Comparison of ENCODE assay signal across 8 cellular contexts in genomic region chr12:109477185-109477962, GRCh38. TPM values are rescaled to one million over a fixed set of nuclear protein-coding genes. Genes with fewer than 3 reads are reported as not detected.
DNase-seq lines count a peak whose midpoint lies in the region; TF ChIP-seq lines count a peak whose summit lies in the region.

A gene with protein sequence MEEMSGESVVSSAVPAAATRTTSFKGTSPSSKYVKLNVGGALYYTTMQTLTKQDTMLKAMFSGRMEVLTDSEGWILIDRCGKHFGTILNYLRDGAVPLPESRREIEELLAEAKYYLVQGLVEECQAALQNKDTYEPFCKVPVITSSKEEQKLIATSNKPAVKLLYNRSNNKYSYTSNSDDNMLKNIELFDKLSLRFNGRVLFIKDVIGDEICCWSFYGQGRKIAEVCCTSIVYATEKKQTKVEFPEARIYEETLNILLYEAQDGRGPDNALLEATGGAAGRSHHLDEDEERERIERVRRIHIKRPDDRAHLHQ (minus strand): TSS chr12:109477300. CDS start chr12:109477262, 38 bp downstream.
A gene with protein sequence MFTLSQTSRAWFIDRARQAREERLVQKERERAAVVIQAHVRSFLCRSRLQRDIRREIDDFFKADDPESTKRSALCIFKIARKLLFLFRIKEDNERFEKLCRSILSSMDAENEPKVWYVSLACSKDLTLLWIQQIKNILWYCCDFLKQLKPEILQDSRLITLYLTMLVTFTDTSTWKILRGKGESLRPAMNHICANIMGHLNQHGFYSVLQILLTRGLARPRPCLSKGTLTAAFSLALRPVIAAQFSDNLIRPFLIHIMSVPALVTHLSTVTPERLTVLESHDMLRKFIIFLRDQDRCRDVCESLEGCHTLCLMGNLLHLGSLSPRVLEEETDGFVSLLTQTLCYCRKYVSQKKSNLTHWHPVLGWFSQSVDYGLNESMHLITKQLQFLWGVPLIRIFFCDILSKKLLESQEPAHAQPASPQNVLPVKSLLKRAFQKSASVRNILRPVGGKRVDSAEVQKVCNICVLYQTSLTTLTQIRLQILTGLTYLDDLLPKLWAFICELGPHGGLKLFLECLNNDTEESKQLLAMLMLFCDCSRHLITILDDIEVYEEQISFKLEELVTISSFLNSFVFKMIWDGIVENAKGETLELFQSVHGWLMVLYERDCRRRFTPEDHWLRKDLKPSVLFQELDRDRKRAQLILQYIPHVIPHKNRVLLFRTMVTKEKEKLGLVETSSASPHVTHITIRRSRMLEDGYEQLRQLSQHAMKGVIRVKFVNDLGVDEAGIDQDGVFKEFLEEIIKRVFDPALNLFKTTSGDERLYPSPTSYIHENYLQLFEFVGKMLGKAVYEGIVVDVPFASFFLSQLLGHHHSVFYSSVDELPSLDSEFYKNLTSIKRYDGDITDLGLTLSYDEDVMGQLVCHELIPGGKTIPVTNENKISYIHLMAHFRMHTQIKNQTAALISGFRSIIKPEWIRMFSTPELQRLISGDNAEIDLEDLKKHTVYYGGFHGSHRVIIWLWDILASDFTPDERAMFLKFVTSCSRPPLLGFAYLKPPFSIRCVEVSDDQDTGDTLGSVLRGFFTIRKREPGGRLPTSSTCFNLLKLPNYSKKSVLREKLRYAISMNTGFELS (plus strand): TSS chr12:109477634. CDS start chr12:109483552, 5,918 bp downstream.

- H3K9me3 Mint-ChIP-seq in neural progenitor cell: no peaks in the 10 kb centered on the region

- TF ChIP-seq CTCF in HFF-Myc (IDR thresholded peaks at IDR 0.05; ENCODE audit: low read depth, low read length, missing control alignments): no peak
- no peak for TF ChIP-seq CTCF in foreskin fibroblast (IDR thresholded peaks at IDR 0.05; ENCODE audit: low read depth, low read length)
- no peak for TF ChIP-seq CTCF in neural progenitor cell (IDR thresholded peaks at IDR 0.05)

- H3K36me3 Mint-ChIP-seq in neural progenitor cell: no peaks in the 10 kb centered on the region

- H3K27me3 Mint-ChIP-seq in neural progenitor cell (ENCODE audit: insufficient read depth, low read depth): peaks cover 5% of the 10 kb centered on the region

- H3K9ac ChIP-seq in neural progenitor cell: peak within 1 kb of the TSS; percentile 97
- peak within 1 kb of the TSS; percentile 80 to 99 for H3K9ac ChIP-seq in stomach smooth muscle (ENCODE audit: low read length in 2 of 2)

- H3K27ac ChIP-seq in SJCRH30 (peak within 1 kb of the TSS; percentile 97), neural progenitor cell (peak within 1 kb of the TSS; percentile 96), stomach smooth muscle (ENCODE audit: low read length) (peak within 1 kb of the TSS; percentile 97)

- DNase-seq in GM03348 (ENCODE audit: low spot score): peak; percentile 96
- peak; percentile 56 for DNase-seq in HFF-Myc (ENCODE audit: extremely low read depth, low read depth)
- DNase-seq in MV-4-11 (lab: John Stamatoyannopoulos, UW): peak; percentile 75
- peak; percentile 90 for DNase-seq in SJCRH30
- peak; percentile 82 for DNase-seq in activated gamma-delta T cell treated with Interleukin-2 at 50 U/mL for 16 hours
- peak; percentile 86 to 96 for DNase-seq in foreskin fibroblast
- DNase-seq in neural progenitor cell (ENCODE audit: low spot score): peak; percentile 96

- H3K9me3 ChIP-seq in SJCRH30 (replicated peaks) (no peaks in the 10 kb centered on the region), neural progenitor cell (ENCODE audit: low read depth) (no peaks in the 10 kb centered on the region), stomach smooth muscle (ENCODE audit: control insufficient read depth in 2 of 2, low read length in 2 of 2) (no peaks in the 10 kb centered on the region)

- H3K27me3 ChIP-seq in SJCRH30 (no peaks in the 10 kb centered on the region), neural progenitor cell (no peaks in the 10 kb centered on the region), stomach smooth muscle (ENCODE audit: control insufficient read depth in 1 of 2, insufficient read depth in 2 of 2, low read length in 2 of 2) (no peaks in the 10 kb centered on the region)

- peaks cover 40% of the 10 kb centered on the region for H4K20me1 ChIP-seq in neural progenitor cell (ENCODE audit: low read depth)

- H3K36me3 ChIP-seq in SJCRH30 (no peaks in the 10 kb centered on the region), neural progenitor cell (no peaks in the 10 kb centered on the region), stomach smooth muscle (ENCODE audit: control insufficient read depth in 2 of 2, insufficient read depth in 2 of 2, low read length in 2 of 2) (peaks cover 0 to 7% of the 10 kb centered on the region in 2 donors)

- peak within 1 kb of the TSS; percentile 90 for H3K4me3 ChIP-seq in HFF-Myc (replicated peaks; ENCODE audit: low read depth, low read length)
- H3K4me3 ChIP-seq in SJCRH30: peak within 1 kb of the TSS; percentile 72
- peak within 1 kb of the TSS; percentile 97 to 98 for H3K4me3 ChIP-seq in foreskin fibroblast (ENCODE audit: low read depth in 1 of 2, low read length in 2 of 2)
- H3K4me3 ChIP-seq in neural progenitor cell: peak within 1 kb of the TSS; percentile 95
- peak within 1 kb of the TSS; percentile 100 for H3K4me3 ChIP-seq in stomach smooth muscle (ENCODE audit: low read length in 2 of 2)

- peaks cover 31% of the 10 kb centered on the region for H3K4me1 Mint-ChIP-seq in neural progenitor cell

- H3K79me2 ChIP-seq in neural progenitor cell (ENCODE audit: low read depth): peaks cover 74% of the 10 kb centered on the region

- peak within 1 kb of the TSS; percentile 100 for H2AFZ ChIP-seq in neural progenitor cell (replicated peaks)

- H3K4me3 Mint-ChIP-seq in neural progenitor cell: peak within 1 kb of the TSS; percentile 95

- peak within 1 kb of the TSS; percentile 99 for H3K4me2 ChIP-seq in neural progenitor cell

- H3K27ac Mint-ChIP-seq in neural progenitor cell: peak within 1 kb of the TSS; percentile 100

- no peaks in the 10 kb centered on the region for H3F3A ChIP-seq in neural progenitor cell (ENCODE audit: low read depth)

- H3K4me1 ChIP-seq in SJCRH30 (no peaks in the 10 kb centered on the region), neural progenitor cell (peaks cover 14% of the 10 kb centered on the region), stomach smooth muscle (ENCODE audit: control insufficient read depth, insufficient read depth, low read length) (peaks cover 41% of the 10 kb centered on the region)

RNA-seq across cellular contexts. Expression of the first gene that starts in this region (rescaled TPM):
- total RNA-seq in SJCRH30 (2014; rRNA removed; shearing (Covaris generic)): 36.1 and 37.7 TPM in 2 replicates
- 40.9 and 57.5 TPM in 2 replicates for total RNA-seq in neural progenitor cell (ENCODE audit: low replicate concordance)

RNA-seq across cellular contexts. Expression of the second gene that starts in this region (rescaled TPM):
- total RNA-seq in SJCRH30 (2014; rRNA removed; shearing (Covaris generic)): 17.6 and 19.0 TPM in 2 replicates
- 28.4 and 33.7 TPM in 2 replicates for total RNA-seq in neural progenitor cell (ENCODE audit: low replicate concordance)

Comparison
In these comparisons a context has a peak if more than half of its experiments do, and no peak if none do; other contexts are left out.
1. Peak in every context shown above with its lines: DNase-seq, H3K4me3 ChIP-seq and H3K27ac ChIP-seq.